In genomic region chr11:14974723-14975587, GRCh38 we compare ENCODE assay signal across 8 cellular contexts. TPM values are rescaled to one million over a fixed set of nuclear protein-coding genes. Genes with fewer than 3 reads are reported as not detected.
DNase-seq lines count a peak whose midpoint lies in the region; ATAC-seq and TF ChIP-seq lines count a peak whose summit lies in the region.

No MANE protein-coding gene starts in this region.

- TF ChIP-seq POLR2A in NB4 (IDR thresholded peaks at IDR 0.05; ENCODE audit: extremely low read depth, insufficient read length), result no peak

- H3K27me3 Mint-ChIP-seq in osteocyte (ENCODE audit: unreplicated experiment), result peaks cover 63% of the 10 kb centered on the region

- H3K27ac ChIP-seq in AG04450 (ENCODE audit: low read depth, low read length), result no peak overlapping the region
- H3K27ac ChIP-seq in aorta (ENCODE audit: low read depth in 1 of 2, low read length in 2 of 2), result no peak overlapping the region

- 8 to 11% methylated on average over 32 of the region's 32 CpGs for WGBS in aorta, 2 donors

- no peaks in the 10 kb centered on the region for H3K36me3 ChIP-seq in aorta (ENCODE audit: control insufficient read depth in 1 of 2, insufficient read depth in 2 of 2, low read length in 1 of 2)

- POLR2A ChIA-PET in AG04450 (lab: Yijun Ruan, JAX), result no interaction called here

- no peaks in the 10 kb centered on the region; the same call in 1 of the 2 replicates for H3K9me3 ChIP-seq in AG04450 (ENCODE audit: control insufficient read depth, insufficient read depth, low read length)
- no peaks in the 10 kb centered on the region for H3K9me3 ChIP-seq in aorta (ENCODE audit: control insufficient read depth, low read length)

- no peak for DNase-seq in AG04450 (ENCODE audit: low read depth, low spot score)
- DNase-seq in NB4 (ENCODE audit: low read depth), result peak; percentile 62
- peak; percentile 51 for DNase-seq in activated T-cell treated with anti-CD3 and anti-CD28 coated beads for 24 hours (ENCODE audit: low read depth)
- DNase-seq in fibroblast of mammary gland (ENCODE audit: low read depth), result peak; percentile 47
- DNase-seq in osteocyte (ENCODE audit: extremely low spot score, unreplicated experiment), result no peak
- peak; percentile 62 to 81 for DNase-seq in aorta
- no peak for DNase-seq in hippocampal formation (lab: John Stamatoyannopoulos, UW)

- TF ChIP-seq CTCF in AG04450 (IDR thresholded peaks at IDR 0.05; ENCODE audit: low read depth, low read length) (peak; percentile 56), NB4 (IDR thresholded peaks at IDR 0.05; ENCODE audit: low read depth, low read length) (peak; percentile 88), fibroblast of mammary gland (conservative IDR thresholded peaks at IDR 0.05; ENCODE audit: control insufficient read depth, insufficient read depth, low read depth, low read length) (peak; percentile 75), osteocyte (IDR thresholded peaks at IDR 0.05) (peak; percentile 44)

- no peaks in the 10 kb centered on the region for H3K36me3 Mint-ChIP-seq in osteocyte (ENCODE audit: unreplicated experiment)

- intact Hi-C loops in aorta (cut with DNase I), result loop anchor here (5.0 to 10.0 kb wide), 2 partner anchors 227 to 230 kb away; no protein-coding TSS in a partner anchor

- CTCF ChIA-PET in AG04450 (lab: Charles Lee), result interaction anchor here (0.6 to 2.2 kb wide), 8 partner anchors 21 to 233 kb away, joined by 3 to 6 read pairs (median 3); no protein-coding TSS in a partner anchor

- H3K27ac Mint-ChIP-seq in osteocyte (ENCODE audit: unreplicated experiment), result no peak overlapping the region

- peaks cover 17% of the 10 kb centered on the region for H3K4me1 Mint-ChIP-seq in osteocyte (ENCODE audit: unreplicated experiment)

- ATAC-seq in GM21360 (IDR thresholded peaks at IDR 0.05; ENCODE audit: unreplicated experiment) (peak; percentile 45), aorta (ENCODE audit: low FRiP score) (no peak)

- H3K4me3 ChIP-seq in AG04450 (ENCODE audit: low read depth, low read length), result no peak overlapping the region
- H3K4me3 ChIP-seq in NB4 (ENCODE audit: low read depth, low read length), result no peak overlapping the region
- no peak overlapping the region for H3K4me3 ChIP-seq in fibroblast of mammary gland (ENCODE audit: control insufficient read depth, low read depth, low read length)
- peak overlapping the region; percentile 10 to 16 for H3K4me3 ChIP-seq in aorta (ENCODE audit: low read length in 2 of 2)

- H3K9me3 Mint-ChIP-seq in osteocyte (ENCODE audit: unreplicated experiment), result no peaks in the 10 kb centered on the region

- H3K27me3 ChIP-seq in AG04450 (ENCODE audit: control insufficient read depth, insufficient read depth, low read length), result peaks cover 62% of the 10 kb centered on the region
- H3K27me3 ChIP-seq in aorta (ENCODE audit: control insufficient read depth in 1 of 2, insufficient read depth in 2 of 2, low read length in 1 of 2), result peaks cover 0 to 1% of the 10 kb centered on the region in 2 donors

- H3K4me1 ChIP-seq in aorta (ENCODE audit: control insufficient read depth in 1 of 2, insufficient read depth in 2 of 2, low read length in 2 of 2), result no peaks in the 10 kb centered on the region

- peak overlapping the region; percentile 15 for H3K4me3 Mint-ChIP-seq in osteocyte (ENCODE audit: unreplicated experiment)

RNA-seq across cellular contexts. Expression of gene CALCA, which starts 2.8 kb away (rescaled TPM):
- not detected in 2 replicates for polyA plus RNA-seq in AG04450 (2011; rRNA removed)
- polyA minus RNA-seq in AG04450 (2011; rRNA and poly(A)+ RNA removed), result not detected in 2 replicates
- total RNA-seq in osteocyte, result not detected in 2 replicates
- total RNA-seq in aorta, result under 1 TPM in 1 of 2 donors, not detected in 1; 0.97 TPM
- polyA plus RNA-seq in aorta, result 1 to 10 TPM in 1 of 2 donors, under 1 TPM in 1; 0.88 to 1.6 TPM

Comparison
In these comparisons a context has a peak if more than half of its experiments do, and no peak if none do; other contexts are left out.
1. DNase-seq: peak in NB4 (single experiment), activated T-cell treated with anti-CD3 and anti-CD28 coated beads for 24 hours (single experiment), fibroblast of mammary gland (single experiment) and aorta (2 of 2); none in AG04450 (single experiment), osteocyte (single experiment) and hippocampal formation (0 of 2).
2. H3K4me3 ChIP-seq: peak in aorta (2 of 2); none in AG04450 (single experiment), NB4 (single experiment) and fibroblast of mammary gland (single experiment).
3. Peak in every context shown above with its lines, with median percentiles within 50 percentile points of each other: CTCF ChIP-seq.